ENCODE assay signal across 8 cellular contexts in genomic region chr12:54191550-54192022, GRCh38. TPM values are rescaled to one million over a fixed set of nuclear protein-coding genes. Genes with fewer than 3 reads are reported as not detected.
DNase-seq lines count a peak whose midpoint lies in the region; ATAC-seq and TF ChIP-seq lines count a peak whose summit lies in the region.

No MANE protein-coding gene starts in this region.

- H3K4me3 ChIP-seq in prostate gland: no peak overlapping the region
- H3K4me3 ChIP-seq in uterus: no peak overlapping the region

- intact Hi-C loops in cardiac septum (cut with DNase I) (no loop called here), prostate gland (cut with DNase I) (loop anchor here (2.0 kb wide), 1 partner anchor 185 kb away; no protein-coding TSS in a partner anchor), uterus (cut with DNase I; ENCODE audit: low total_unique reads) (loop anchor here (2.0 to 5.0 kb wide), 2 partner anchors 157 to 184 kb away; partner anchors contain the start of gene HOXC8)

- H3K27ac ChIP-seq in prostate gland (no peak overlapping the region), uterus (no peak overlapping the region)

- peak; percentile 90 for DNase-seq in Ammon's horn (ENCODE audit: low spot score)
- DNase-seq in NCI-H1417 (lab: John Stamatoyannopoulos, UW): peak; percentile 70 to 95 (median 90)
- peak; percentile 60 to 75 for DNase-seq in SW 1271 (lab: John Stamatoyannopoulos, UW)
- DNase-seq in activated naive CD8-positive, alpha-beta T cell treated with anti-CD3 and anti-CD28 coated beads, Interleukin-2, amount 50 U/mL, for 16 hours (ENCODE audit: low read depth, low spot score): peak; percentile 63
- DNase-seq in cardiac septum (ENCODE audit: low spot score): peak; percentile 86
- peak; percentile 82 for DNase-seq in prostate gland (ENCODE audit: low spot score)
- DNase-seq in uterus: peak; percentile 81 to 84

- TF ChIP-seq POLR2A in prostate gland (IDR thresholded peaks at IDR 0.05) (no peak), uterus (IDR thresholded peaks at IDR 0.05) (no peak)

- peaks cover 6% of the 10 kb centered on the region for H3K27me3 ChIP-seq in prostate gland (replicated peaks; ENCODE audit: insufficient read depth)
- peaks cover 0 to 5% of the 10 kb centered on the region in 2 donors for H3K27me3 ChIP-seq in uterus

- H3K36me3 ChIP-seq in prostate gland: no peaks in the 10 kb centered on the region
- H3K36me3 ChIP-seq in uterus: no peaks in the 10 kb centered on the region

- peak; percentile 47 for ATAC-seq in GM19395 (IDR thresholded peaks at IDR 0.05; ENCODE audit: unreplicated experiment)

- 1% methylated on average over 13 of the region's 14 CpGs for WGBS in prostate gland

- TF ChIP-seq CTCF in prostate gland (IDR thresholded peaks at IDR 0.05) (peak; percentile 70 to 80 (median 76)), uterus (IDR thresholded peaks at IDR 0.05) (peak; percentile 69 to 78 (median 72))

- peaks cover 4% of the 10 kb centered on the region for H3K4me1 ChIP-seq in prostate gland (replicated peaks)
- no peaks in the 10 kb centered on the region for H3K4me1 ChIP-seq in uterus

- no peaks in the 10 kb centered on the region for H3K9me3 ChIP-seq in prostate gland
- H3K9me3 ChIP-seq in uterus: no peaks in the 10 kb centered on the region

RNA-seq across cellular contexts. Expression of gene SMUG1, which starts 2.8 kb away (rescaled TPM):
- total RNA-seq in cardiac septum (15.3 TPM), prostate gland (10 to 100 TPM; 51.7 to 54.9 TPM), uterus (10 to 100 TPM in 3 of 4 donors, 1 to 10 TPM in 1; 8.2 to 39.7 (median 19.2) TPM)
